ENCODE assay signal across 12 cellular contexts in the genomic region with DNA sequence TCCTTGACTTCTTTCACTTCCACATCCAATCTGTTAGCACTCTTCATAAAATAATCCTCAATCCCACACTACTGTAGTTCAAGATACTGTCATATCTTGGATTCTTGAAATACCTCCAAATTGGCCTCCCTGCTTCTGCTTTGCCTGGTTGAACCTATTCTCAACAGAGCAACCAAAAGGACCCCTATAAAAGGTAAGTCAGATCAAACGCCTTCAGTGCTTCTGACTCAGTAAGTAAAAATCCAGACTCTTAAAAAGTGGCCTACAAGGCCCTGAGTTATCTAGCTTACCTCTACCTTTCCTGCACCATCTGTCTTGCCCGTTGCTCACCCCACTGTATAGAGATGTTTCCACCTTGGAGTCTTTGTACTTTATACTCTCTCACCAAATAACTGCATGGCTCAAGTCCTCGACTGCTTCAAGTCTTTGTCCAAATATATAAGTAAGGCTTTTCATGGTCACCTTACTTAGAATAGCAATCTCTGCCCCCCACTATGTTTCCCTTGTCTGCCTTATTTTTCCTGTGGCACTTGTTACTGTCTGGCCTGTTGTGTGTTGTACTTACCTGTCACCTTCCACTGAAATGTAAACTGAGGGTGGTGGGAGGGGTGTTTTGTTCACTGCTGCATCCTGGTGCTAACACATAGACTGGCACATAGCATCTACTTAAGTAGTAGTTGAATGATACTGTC. TPM values are rescaled to one million over a fixed set of nuclear protein-coding genes. Genes with fewer than 3 reads are reported as not detected.
DNase-seq lines count a peak whose midpoint lies in the region.
"Had no signal": no experiment of that assay in that cellular context is flagged by ENCODE, and none has a peak within 500 bp of the region (broad histone marks: within the 10 kb centered on the region; RNA-seq: fewer than 3 reads in every experiment).

No MANE protein-coding gene starts in this region.

- no peaks in the 10 kb centered on the region for H3K27me3 Mint-ChIP-seq in activated T-cell treated with anti-CD3 and anti-CD28 coated beads, Interleukin-2, amount 50 U/mL, for 24 hours
- H3K27me3 Mint-ChIP-seq in activated T-helper 2 cell treated with anti-CD3 and anti-CD28 coated beads, Interferon-gamma antibody, Interleukin-2, Interleukin-4, amounts not matched to agents 10 μg/mL and 5 μg/mL and 100 μg/mL, durations not matched to agents 14 hours and 24 hours and 36 hours (ENCODE audit: low read depth), result no peaks in the 10 kb centered on the region
- H3K27me3 Mint-ChIP-seq: activated CD4-positive, alpha-beta T cell treated with anti-CD3 and anti-CD28 coated beads, Interleukin-2, amount 10 ng/mL, durations not matched to agents 24 days and 14 days had no signal

- no peaks in the 10 kb centered on the region for H3K9me3 Mint-ChIP-seq in activated T-cell treated with anti-CD3 and anti-CD28 coated beads, Interleukin-2, amount 50 U/mL, for 24 hours
- H3K9me3 Mint-ChIP-seq in activated T-helper 2 cell treated with anti-CD3 and anti-CD28 coated beads, Interferon-gamma antibody, Interleukin-2, Interleukin-4, amounts not matched to agents 10 μg/mL and 5 μg/mL and 100 μg/mL, durations not matched to agents 14 hours and 24 hours and 36 hours, result no peaks in the 10 kb centered on the region
- H3K9me3 Mint-ChIP-seq: activated CD4-positive, alpha-beta T cell treated with anti-CD3 and anti-CD28 coated beads, Interleukin-2, amount 10 ng/mL, durations not matched to agents 24 days and 14 days had no signal

- H3K4me3 Mint-ChIP-seq in activated T-cell treated with anti-CD3 and anti-CD28 coated beads, Interleukin-2, amount 50 U/mL, for 24 hours, result no peak overlapping the region
- no peak overlapping the region for H3K4me3 Mint-ChIP-seq in activated T-helper 2 cell treated with anti-CD3 and anti-CD28 coated beads, Interferon-gamma antibody, Interleukin-2, Interleukin-4, amounts not matched to agents 10 μg/mL and 5 μg/mL and 100 μg/mL, durations not matched to agents 14 hours and 24 hours and 36 hours (ENCODE audit: low read depth)
- H3K4me3 Mint-ChIP-seq: activated CD4-positive, alpha-beta T cell treated with anti-CD3 and anti-CD28 coated beads, Interleukin-2, amount 10 ng/mL, durations not matched to agents 24 days and 14 days had no signal

- peaks cover 69% of the 10 kb centered on the region for H3K4me1 Mint-ChIP-seq in activated T-cell treated with anti-CD3 and anti-CD28 coated beads, Interleukin-2, amount 50 U/mL, for 24 hours (ENCODE audit: low read depth)
- peaks cover 48% of the 10 kb centered on the region for H3K4me1 Mint-ChIP-seq in activated T-helper 2 cell treated with anti-CD3 and anti-CD28 coated beads, Interferon-gamma antibody, Interleukin-2, Interleukin-4, amounts not matched to agents 10 μg/mL and 5 μg/mL and 100 μg/mL, durations not matched to agents 14 hours and 24 hours and 36 hours (ENCODE audit: low read depth)

- peaks cover 68% of the 10 kb centered on the region for H3K36me3 Mint-ChIP-seq in activated T-cell treated with anti-CD3 and anti-CD28 coated beads, Interleukin-2, amount 50 U/mL, for 24 hours (ENCODE audit: low read depth)
- peaks cover 49% of the 10 kb centered on the region for H3K36me3 Mint-ChIP-seq in activated T-helper 2 cell treated with anti-CD3 and anti-CD28 coated beads, Interferon-gamma antibody, Interleukin-2, Interleukin-4, amounts not matched to agents 10 μg/mL and 5 μg/mL and 100 μg/mL, durations not matched to agents 14 hours and 24 hours and 36 hours (ENCODE audit: low read depth)

- intact Hi-C loops in activated T-helper 2 cell treated with anti-CD3 and anti-CD28 coated beads, Interferon-gamma antibody, Interleukin-2, Interleukin-4, amounts not matched to agents 10 μg/mL and 5 μg/mL and 100 μg/mL, durations not matched to agents 14 hours and 24 hours and 36 hours (cut with micrococcal nuclease), result no loop called here

- no peak for DNase-seq in activated T-cell treated with anti-CD3 and anti-CD28 coated beads, Interleukin-2, amount 50 U/mL, for 24 hours
- DNase-seq in activated T-cell treated with anti-CD3 and anti-CD28 coated beads, Interleukin-2, amount 50 U/mL, for 1 hour, result no peak
- DNase-seq in activated T-helper 2 cell treated with anti-CD3 and anti-CD28 coated beads, Interferon-gamma antibody, Interleukin-2, Interleukin-4, amounts not matched to agents 10 μg/mL and 5 μg/mL and 100 μg/mL, durations not matched to agents 14 hours and 24 hours and 36 hours (ENCODE audit: low spot score), result no peak
- DNase-seq in kidney tubule cell (ENCODE audit: low spot score) (peak; percentile 34), substantia nigra (lab: John Stamatoyannopoulos, UW) (no peak), A172 (ENCODE audit: low spot score) (no peak), NCI-H1694 (lab: John Stamatoyannopoulos, UW) (no peak)
- DNase-seq in stimulated activated CD4-positive, alpha-beta T cell treated with anti-CD3 and anti-CD28 coated beads, Interleukin-4, amount 100 ng/mL, for 24 hours, result no peak
- DNase-seq: activated CD4-positive, alpha-beta T cell treated with anti-CD3 and anti-CD28 coated beads, Interleukin-2, amount 10 ng/mL, durations not matched to agents 24 days and 14 days; anterior cingulate cortex; GDM1; SJCRH30 had no signal

- H3K27ac Mint-ChIP-seq in activated T-cell treated with anti-CD3 and anti-CD28 coated beads, Interleukin-2, amount 50 U/mL, for 24 hours, result peak overlapping the region; percentile 38
- H3K27ac Mint-ChIP-seq in activated T-helper 2 cell treated with anti-CD3 and anti-CD28 coated beads, Interferon-gamma antibody, Interleukin-2, Interleukin-4, amounts not matched to agents 10 μg/mL and 5 μg/mL and 100 μg/mL, durations not matched to agents 14 hours and 24 hours and 36 hours, result peak overlapping the region; percentile 26
- H3K27ac Mint-ChIP-seq: activated CD4-positive, alpha-beta T cell treated with anti-CD3 and anti-CD28 coated beads, Interleukin-2, amount 10 ng/mL, durations not matched to agents 24 days and 14 days had no signal

- H3K27ac ChIP-seq in substantia nigra (ENCODE audit: low read depth, low read length, poor library complexity, severe bottlenecking), result peak overlapping the region; percentile 8
- H3K27ac ChIP-seq: SJCRH30 had no signal

RNA-seq across cellular contexts. Expression of gene PIGV, which starts 5.1 kb away (rescaled TPM):
- 19.4 and 20.1 TPM in 2 replicates for total RNA-seq in activated T-helper 2 cell treated with anti-CD3 and anti-CD28 coated beads, Interferon-gamma antibody, Interleukin-2, Interleukin-4, amounts not matched to agents 10 μg/mL and 5 μg/mL and 100 μg/mL, durations not matched to agents 14 hours and 24 hours and 36 hours
- 8.0 and 8.9 TPM in 2 replicates for total RNA-seq in A172 (2014; rRNA removed; shearing (Covaris generic))

RNA-seq across cellular contexts. Expression of gene ZDHHC18, which starts 43.8 kb away (rescaled TPM):
- 62.7 and 64.3 TPM in 2 replicates for total RNA-seq in activated T-helper 2 cell treated with anti-CD3 and anti-CD28 coated beads, Interferon-gamma antibody, Interleukin-2, Interleukin-4, amounts not matched to agents 10 μg/mL and 5 μg/mL and 100 μg/mL, durations not matched to agents 14 hours and 24 hours and 36 hours
- total RNA-seq in A172 (2014; rRNA removed; shearing (Covaris generic)), result 15.0 and 32.4 TPM in 2 replicates
